In genomic region chr12:92597997-92598396, GRCh38 we compare ENCODE assay signal across 16 cellular contexts.
DNase-seq lines count a peak whose midpoint lies in the region; ATAC-seq and TF ChIP-seq lines count a peak whose summit lies in the region.
"Had no signal": no experiment of that assay in that cellular context is flagged by ENCODE, and none has a peak within 500 bp of the region (broad histone marks: within the 10 kb centered on the region; RNA-seq: fewer than 3 reads in every experiment).

No MANE protein-coding gene starts in this region.

- no peak overlapping the region for H3K27ac ChIP-seq in RWPE1
- H3K27ac ChIP-seq: heart left ventricle, VCaP had no signal

- peaks cover 1% of the 10 kb centered on the region for H3K27me3 Mint-ChIP-seq in endothelial cell (ENCODE audit: unreplicated experiment)

- peaks cover 6% of the 10 kb centered on the region for H3K4me1 Mint-ChIP-seq in endothelial cell (ENCODE audit: unreplicated experiment)

- POLR2A ChIA-PET in RWPE1 (lab: Yijun Ruan, JAX; ENCODE audit: low non-redundant PET): no interaction called here

- CTCF ChIA-PET in RWPE1 (lab: Yijun Ruan, JAX): interaction anchor here (0.6 kb wide), 1 partner anchor 1214 kb away, joined by 3 read pairs; no protein-coding TSS in a partner anchor

- no peak overlapping the region for H3K27ac Mint-ChIP-seq in endothelial cell (ENCODE audit: unreplicated experiment)

- DNase-seq in stimulated activated CD4-positive, alpha-beta T cell treated with anti-CD3 and anti-CD28 coated beads, Interleukin-4, amount 100 ng/mL, for 24 hours: peak; percentile 59
- DNase-seq in stimulated activated CD4-positive, alpha-beta T cell treated with anti-CD3 and anti-CD28 coated beads, Interleukin-2, amount 100 ng/mL, for 48 hours: no peak
- DNase-seq in RWPE1 (ENCODE audit: low spot score): peak; percentile 76
- no peak for DNase-seq in endothelial cell (ENCODE audit: low spot score)
- no peak for DNase-seq in NCI-H1092 treated with DMSO at 0.1 percent for 48 hours (lab: John Stamatoyannopoulos, UW)
- DNase-seq: activated naive CD4-positive, alpha-beta T cell treated with anti-CD3 and anti-CD28 coated beads, Interleukin-2, amount 50 U/mL, for 16 hours; Caco-2; cortex of kidney; heart left ventricle; NCI-H446 treated with DMSO at 0.1 percent for 48 hours; Right ventricle myocardium superior; stimulated activated naive CD4-positive, alpha-beta T cell had no signal

- ATAC-seq in esophagus mucosa (peak; percentile 61), HG03439 (IDR thresholded peaks at IDR 0.05; ENCODE audit: unreplicated experiment) (no peak), GM21447 (IDR thresholded peaks at IDR 0.05; ENCODE audit: unreplicated experiment) (no peak)
- ATAC-seq: heart left ventricle had no signal

- peaks cover 19% of the 10 kb centered on the region for H3K36me3 Mint-ChIP-seq in endothelial cell (ENCODE audit: low read depth, unreplicated experiment)

- no peak overlapping the region for H3K4me3 Mint-ChIP-seq in endothelial cell (ENCODE audit: unreplicated experiment)

- no peak for TF ChIP-seq CTCF in RWPE1 (conservative IDR thresholded peaks at IDR 0.05; ENCODE audit: low read depth)
- TF ChIP-seq CTCF in endothelial cell (IDR thresholded peaks at IDR 0.05; ENCODE audit: unreplicated experiment): no peak

- H3K9me3 Mint-ChIP-seq in endothelial cell (ENCODE audit: unreplicated experiment): peaks cover 12% of the 10 kb centered on the region

Comparison
In these comparisons a context has a peak if more than half of its experiments do, and no peak if none do; other contexts are left out.
1. DNase-seq: peak in stimulated activated CD4-positive, alpha-beta T cell treated with anti-CD3 and anti-CD28 coated beads, Interleukin-4, amount 100 ng/mL, for 24 hours (single experiment) and RWPE1 (single experiment); none in stimulated activated CD4-positive, alpha-beta T cell treated with anti-CD3 and anti-CD28 coated beads, Interleukin-2, amount 100 ng/mL, for 48 hours (0 of 2), endothelial cell (single experiment) and NCI-H1092 treated with DMSO at 0.1 percent for 48 hours (single experiment).